ENCODE assay signal across 20 cellular contexts in genomic region chr3:47455806-47456452, GRCh38. TPM values are rescaled to one million over a fixed set of nuclear protein-coding genes. Genes with fewer than 3 reads are reported as not detected.
DNase-seq lines count a peak whose midpoint lies in the region; ATAC-seq, FAIRE-seq and TF ChIP-seq lines count a peak whose summit lies in the region.
"Had no signal": no experiment of that assay in that cellular context is flagged by ENCODE, and none has a peak within 500 bp of the region (broad histone marks: within the 10 kb centered on the region; RNA-seq: fewer than 3 reads in every experiment).

No MANE protein-coding gene starts in this region.

- peaks cover 5 to 31% (median 14%) of the 10 kb centered on the region in 10 experiments; a peak in 19 of 20 replicates for H3K4me1 ChIP-seq in BLaER1 treated with 17β-estradiol and CSF1 and Interleukin-3, amounts not matched to agents 10 nM and 100 nM
- H3K4me1 ChIP-seq in H1 (replicated peaks in 1 of 4; ENCODE audit: control insufficient read depth in 3 of 4, insufficient read depth in 4 of 4, low read length in 3 of 4), result 0 out of 7 replicates have a peak, but pooled peaks cover 0 to 2% (median 0%) of the 10 kb centered on the region in 4 experiments
- peaks cover 2% of the 10 kb centered on the region for H3K4me1 ChIP-seq in mesenchymal stem cell (ENCODE audit: control insufficient read depth, insufficient read depth, low read depth, low read length)

- no peak for FAIRE-seq in H1 (lab: Jason Lieb, UNC)

- H2BK20ac ChIP-seq in H1 (ENCODE audit: low read length), result no peak overlapping the region

- H2BK15ac ChIP-seq in H1 (ENCODE audit: low read length) (no peak overlapping the region), mesenchymal stem cell (ENCODE audit: low read depth, poor library complexity, severe bottlenecking) (no peak overlapping the region)

- H4K8ac ChIP-seq in H1 (ENCODE audit: extremely low read depth, insufficient read depth, low read length) (no peak overlapping the region), mesenchymal stem cell (ENCODE audit: low read length) (peak overlapping the region; percentile 63)

- H3K23me2 ChIP-seq in H1 (ENCODE audit: low read depth, low read length), result no peaks in the 10 kb centered on the region

- TF ChIP-seq CTCF in H1 (IDR thresholded peaks at IDR 0.05; ENCODE audit: control extremely low read depth in 1 of 3, insufficient read depth in 1 of 3, low read depth in 1 of 3, low read length in 3 of 3), result no peak
- TF ChIP-seq CTCF in omental fat pad (IDR thresholded peaks at IDR 0.05), result no peak

- POLR2A ChIA-PET in H1 (lab: Charles Lee; ENCODE audit: partially characterized antibody), result interaction anchor here (1.2 to 2.3 kb wide), 2 partner anchors 11 to 25 kb away, joined by 3 to 6 read pairs; no protein-coding TSS in a partner anchor

- no peak overlapping the region for H4K5ac ChIP-seq in H1 (ENCODE audit: insufficient read length, low read depth, low read length)

- no peak overlapping the region for H3K56ac ChIP-seq in H1 (replicated peaks; ENCODE audit: insufficient read length, low read depth, low read length)

- H2BK12ac ChIP-seq in H1 (ENCODE audit: low read depth, low read length) (no peak overlapping the region), mesenchymal stem cell (ENCODE audit: low read length in 2 of 2) (no peak overlapping the region)

- peaks cover 10 to 49% (median 26%) of the 10 kb centered on the region in 11 experiments for H3K36me3 ChIP-seq in BLaER1 treated with 17β-estradiol and CSF1 and Interleukin-3, amounts not matched to agents 10 nM and 100 nM
- no peaks in the 10 kb centered on the region for H3K36me3 ChIP-seq in H1 (ENCODE audit: control insufficient read depth in 2 of 4, insufficient read depth in 4 of 4, low read length in 3 of 4)
- no peaks in the 10 kb centered on the region for H3K36me3 ChIP-seq in mesenchymal stem cell (ENCODE audit: control insufficient read depth in 1 of 2, insufficient read depth in 2 of 2, low read depth in 1 of 2, low read length in 2 of 2)
- H3K36me3 ChIP-seq: heart right ventricle, tibial artery had no signal

- no peak overlapping the region; a peak in 1 of 22 replicates for H3K9ac ChIP-seq in BLaER1 treated with 17β-estradiol and CSF1 and Interleukin-3, amounts not matched to agents 10 nM and 100 nM
- H3K9ac ChIP-seq in H1 (replicated peaks in 1 of 4; ENCODE audit: extremely low read depth in 1 of 4, low read depth in 3 of 4, low read length in 3 of 4), result no peak overlapping the region
- H3K9ac ChIP-seq in mesenchymal stem cell (ENCODE audit: low read length), result no peak overlapping the region

- H2BK5ac ChIP-seq in H1 (ENCODE audit: low read depth, low read length), result no peak overlapping the region
- no peak overlapping the region for H2BK5ac ChIP-seq in mesenchymal stem cell (ENCODE audit: low read depth, low read length, poor library complexity, severe bottlenecking)

- CTCF ChIA-PET in H1 (lab: Charles Lee; ENCODE audit: partially characterized antibody), result interaction anchor here (0.6 to 1.0 kb wide), 3 partner anchors 14 to 634 kb away, joined by 3 to 5 read pairs (median 3); no protein-coding TSS in a partner anchor

- no peak for TF ChIP-seq POLR2A in H1 (IDR thresholded peaks at IDR 0.05; ENCODE audit: control extremely low read depth in 1 of 2, low read depth in 2 of 2, low read length in 2 of 2)

- 91% methylated on average over 3 of the region's 3 CpGs; no CpG with 5 or more reads in 1 of the 2 experiments for WGBS in H1 (ENCODE audit: extremely low coverage in 1 of 2, insufficient coverage in 1 of 2, insufficient read length in 1 of 2, insufficient replicate concordance in 2 of 2, low coverage in 1 of 2, low lambda C conversion rate in 2 of 2, missing lambda C conversion rate in 1 of 2), 2 experiments
- 74% methylated on average over 3 of the region's 3 CpGs for WGBS in mesenchymal stem cell

- H3K18ac ChIP-seq in H1 (ENCODE audit: extremely low read depth, low read length) (no peak overlapping the region), mesenchymal stem cell (ENCODE audit: low read depth in 1 of 2, low read length in 2 of 2) (peak overlapping the region in 1 of 2 experiments; percentile 48)

- H3K27ac ChIP-seq in BLaER1 treated with 17β-estradiol and CSF1 and Interleukin-3, amounts not matched to agents 10 nM and 100 nM, result no peak overlapping the region
- H3K27ac ChIP-seq in H1 (ENCODE audit: low read depth, low read length), result no peak overlapping the region
- H3K27ac ChIP-seq in mesenchymal stem cell (ENCODE audit: low read length, poor library complexity, severe bottlenecking), result no peak overlapping the region
- H3K27ac ChIP-seq: heart right ventricle, tibial artery had no signal

- peaks cover 6 to 75% of the 10 kb centered on the region in 2 experiments for H3K79me2 ChIP-seq in H1 (ENCODE audit: control insufficient read depth in 1 of 2, insufficient read depth in 2 of 2, low read length in 2 of 2)

- H4K91ac ChIP-seq in H1 (replicated peaks; ENCODE audit: insufficient read length, low read length), result no peak overlapping the region
- H4K91ac ChIP-seq in mesenchymal stem cell (ENCODE audit: low read length), result no peak overlapping the region

- TF ChIP-seq RAD21 in Ishikawa (IDR thresholded peaks at IDR 0.05; ENCODE audit: low read depth), result no peak
- TF ChIP-seq RAD21 in H1 (IDR thresholded peaks at IDR 0.05 in 1 of 2, conservative IDR thresholded peaks at IDR 0.05 in 1 of 2; ENCODE audit: low read depth in 2 of 2, low read length in 2 of 2), result no peak

- H3K79me1 ChIP-seq in H1 (ENCODE audit: low read depth, low read length) (peaks cover 2% of the 10 kb centered on the region; the same call in 1 of the 2 replicates), mesenchymal stem cell (replicated peaks; ENCODE audit: low read length, poor library complexity, severe bottlenecking) (peaks cover 30% of the 10 kb centered on the region)

- H3K4me2 ChIP-seq in BLaER1 treated with 17β-estradiol and CSF1 and Interleukin-3, amounts not matched to agents 10 nM and 100 nM, result peak overlapping the region in 8 of 11 experiments; percentile 42 to 79 (median 60); a peak in 16 of 22 replicates
- H3K4me2 ChIP-seq in H1 (ENCODE audit: insufficient read depth in 1 of 2, low read depth in 2 of 2, low read length in 2 of 2) (no peak overlapping the region), mesenchymal stem cell (ENCODE audit: low read length, poor library complexity, severe bottlenecking) (no peak overlapping the region)

- TF ChIP-seq EP300 in Ishikawa (IDR thresholded peaks at IDR 0.05; ENCODE audit: borderline replicate concordance), result no peak
- TF ChIP-seq EP300 in H1 (IDR thresholded peaks at IDR 0.05; ENCODE audit: borderline replicate concordance in 1 of 2, low read depth in 2 of 2, low read length in 2 of 2), result no peak

- peaks cover 23 to 34% (median 24%) of the 10 kb centered on the region in 11 experiments for H3K9me3 ChIP-seq in BLaER1 treated with 17β-estradiol and CSF1 and Interleukin-3, amounts not matched to agents 10 nM and 100 nM (replicated peaks in 1 of 11)
- no peaks in the 10 kb centered on the region for H3K9me3 ChIP-seq in H1 (ENCODE audit: insufficient read depth in 2 of 2, low read depth in 1 of 2, low read length in 1 of 2)
- no peaks in the 10 kb centered on the region for H3K9me3 ChIP-seq in mesenchymal stem cell (ENCODE audit: control insufficient read depth, low read length)
- H3K9me3 ChIP-seq: tibial artery had no signal

- H3K23ac ChIP-seq in H1 (ENCODE audit: insufficient read length), result no peak overlapping the region
- no peak overlapping the region for H3K23ac ChIP-seq in mesenchymal stem cell (ENCODE audit: low read length in 2 of 2)

- H3K14ac ChIP-seq in H1 (ENCODE audit: insufficient read length) (no peak overlapping the region), mesenchymal stem cell (ENCODE audit: low read length in 2 of 2) (no peak overlapping the region)

- no peak overlapping the region for H3K4me3 ChIP-seq in BLaER1 treated with 17β-estradiol and CSF1 and Interleukin-3, amounts not matched to agents 10 nM and 100 nM
- no peak overlapping the region for H3K4me3 ChIP-seq in H1 (ENCODE audit: extremely low read depth in 1 of 4, insufficient read depth in 2 of 4, low read depth in 3 of 4, low read length in 4 of 4)
- H3K4me3 ChIP-seq in mesenchymal stem cell (ENCODE audit: insufficient read depth in 1 of 2, low read depth in 1 of 2, low read length in 2 of 2), result no peak overlapping the region
- H3K4me3 ChIP-seq: heart right ventricle, tibial artery had no signal

- DNase-seq in H1 (ENCODE audit: low read depth in 1 of 2, low spot score in 2 of 2), result no peak
- peak; percentile 70 for DNase-seq in mesenchymal stem cell
- no peak for DNase-seq in DMS153 treated with DMSO at 0.1 percent for 48 hours (lab: John Stamatoyannopoulos, UW; ENCODE audit: unreplicated experiment)
- no peak for DNase-seq in activated CD4-positive, CD25-positive, alpha-beta regulatory T cell (lab: John Stamatoyannopoulos, UW)
- no peak for DNase-seq in NCI-H2081 treated with DMSO at 0.1 percent for 48 hours (lab: John Stamatoyannopoulos, UW)
- no peak for DNase-seq in omental fat pad (ENCODE audit: low spot score)
- DNase-seq: activated CD4-positive, alpha-beta T cell treated with anti-CD3 and anti-CD28 coated beads, Interleukin-2, amount 10 ng/mL, durations not matched to agents 24 days and 14 days; activated gamma-delta T cell; amniotic stem cell; central memory CD4-positive, alpha-beta T cell; heart right ventricle; immature natural killer cell; NCI-H1694; NCI-H345; right cardiac atrium; stimulated activated naive B cell treated with anti-CD40 and anti-IgM and Interleukin-4, amounts not matched to agents 10 μg/mL and 1 μg/mL and 100 μg/mL, for 72 hours; tibial artery had no signal

- peaks cover 5 to 89% (median 56%) of the 10 kb centered on the region in 11 experiments; a peak in 18 of 22 replicates for H4K20me1 ChIP-seq in BLaER1 treated with 17β-estradiol and CSF1 and Interleukin-3, amounts not matched to agents 10 nM and 100 nM
- H4K20me1 ChIP-seq in H1 (replicated peaks in 1 of 2; ENCODE audit: control insufficient read depth in 1 of 2, insufficient read depth in 2 of 2, low read length in 2 of 2), result peaks cover 0 to 7% of the 10 kb centered on the region in 2 experiments

- H3K4ac ChIP-seq in H1 (replicated peaks; ENCODE audit: insufficient read length, low read depth, low read length) (no peak overlapping the region), mesenchymal stem cell (ENCODE audit: low read depth in 1 of 2, low read length in 2 of 2) (no peak overlapping the region)

- H3K27me3 ChIP-seq in BLaER1 treated with 17β-estradiol and CSF1 and Interleukin-3, amounts not matched to agents 10 nM and 100 nM, result no peaks in the 10 kb centered on the region
- no peaks in the 10 kb centered on the region for H3K27me3 ChIP-seq in H1 (replicated peaks in 1 of 4; ENCODE audit: control insufficient read depth in 3 of 4, extremely low read depth in 1 of 4, insufficient read depth in 3 of 4, low read length in 3 of 4)
- no peaks in the 10 kb centered on the region for H3K27me3 ChIP-seq in mesenchymal stem cell (ENCODE audit: control insufficient read depth in 1 of 2, insufficient read depth in 1 of 2, low read length in 2 of 2)
- H3K27me3 ChIP-seq: heart right ventricle, tibial artery had no signal

- H2BK120ac ChIP-seq in H1 (replicated peaks; ENCODE audit: low read depth, low read length) (no peak overlapping the region), mesenchymal stem cell (ENCODE audit: low read depth, low read length) (no peak overlapping the region)

- no peak for ATAC-seq in omental fat pad (ENCODE audit: low FRiP score)
- ATAC-seq: esophagus mucosa; heart right ventricle; right cardiac atrium; stimulated activated naive B cell treated with anti-CD40 and anti-IgM and Interleukin-4, amounts not matched to agents 10 μg/mL and 1 μg/mL and 100 μg/mL, for 72 hours had no signal

- H2AK5ac ChIP-seq in H1 (ENCODE audit: low read depth, low read length), result no peak overlapping the region
- H2AK5ac ChIP-seq in mesenchymal stem cell (ENCODE audit: low read length, severe bottlenecking), result no peak overlapping the region

- H2AFZ ChIP-seq in H1 (ENCODE audit: low read length), result no peak overlapping the region
- H2AFZ ChIP-seq in mesenchymal stem cell (ENCODE audit: low read depth, low read length), result no peak overlapping the region

RNA-seq across cellular contexts. Expression of gene SCAP, which starts 19.8 kb away (rescaled TPM):
- total RNA-seq in H1 (2021; fragmentation: NEBNext Ultra II Directional; extraction: Animal tissue kit (Norgen Biotek cat#: 25700)), result 110 and 114 TPM in 2 replicates
- 74.0 and 103 TPM in 2 replicates for polyA plus RNA-seq in H1 (2011; rRNA removed)
- polyA plus RNA-seq in H1 (2011; cell fraction: cytosol; rRNA removed), result 54.6 TPM
- 199 TPM for polyA plus RNA-seq in H1 (2011; cell fraction: nucleus; rRNA removed)
- polyA plus RNA-seq in H1 (2012, experiment 1 of 2), result 90.9 to 110 TPM (median 102 TPM) in 4 replicates
- polyA plus RNA-seq in H1 (2012, experiment 2 of 2), result 93.2 TPM
- 90.5 TPM for polyA plus RNA-seq in H1 (2013, experiment 1 of 2)
- polyA plus RNA-seq in H1 (2013, experiment 2 of 2), result 93.1 TPM
- polyA minus RNA-seq in H1 (2011; rRNA and poly(A)+ RNA removed), result 153 and 157 TPM in 2 replicates
- 108 TPM for polyA minus RNA-seq in H1 (2011; cell fraction: cytosol; rRNA and poly(A)+ RNA removed)
- polyA minus RNA-seq in H1 (2011; cell fraction: nucleus; rRNA and poly(A)+ RNA removed), result 97.7 TPM
- polyA plus RNA-seq in mesenchymal stem cell (2013, experiment 1 of 2), result 37.9 TPM
- 37.2 TPM for polyA plus RNA-seq in mesenchymal stem cell (2013, experiment 2 of 2)
- total RNA-seq in omental fat pad, result 10 to 100 TPM; 57.7 to 83.2 (median 78.7) TPM

RNA-seq across cellular contexts. Expression of gene ELP6, which starts 57.6 kb away (rescaled TPM):
- total RNA-seq in H1 (2021; fragmentation: NEBNext Ultra II Directional; extraction: Animal tissue kit (Norgen Biotek cat#: 25700)), result 49.6 and 51.1 TPM in 2 replicates
- polyA plus RNA-seq in H1 (2011; rRNA removed), result 78.5 and 78.7 TPM in 2 replicates
- polyA plus RNA-seq in H1 (2011; cell fraction: cytosol; rRNA removed), result 108 TPM
- polyA plus RNA-seq in H1 (2011; cell fraction: nucleus; rRNA removed), result 65.9 TPM
- polyA plus RNA-seq in H1 (2012, experiment 1 of 2), result 45.7 to 73.3 TPM (median 64.5 TPM) in 4 replicates
- polyA plus RNA-seq in H1 (2012, experiment 2 of 2), result 58.5 TPM
- 33.6 TPM for polyA plus RNA-seq in H1 (2013, experiment 1 of 2)
- 35.0 TPM for polyA plus RNA-seq in H1 (2013, experiment 2 of 2)
- 78.1 and 89.9 TPM in 2 replicates for polyA minus RNA-seq in H1 (2011; rRNA and poly(A)+ RNA removed)
- 33.2 TPM for polyA minus RNA-seq in H1 (2011; cell fraction: cytosol; rRNA and poly(A)+ RNA removed)
- polyA minus RNA-seq in H1 (2011; cell fraction: nucleus; rRNA and poly(A)+ RNA removed), result 71.8 TPM
- polyA plus RNA-seq in mesenchymal stem cell (2013, experiment 1 of 2), result 17.9 TPM
- 19.1 TPM for polyA plus RNA-seq in mesenchymal stem cell (2013, experiment 2 of 2)
- total RNA-seq in omental fat pad, result 10 to 100 TPM; 14.8 to 31.2 (median 23.8) TPM

Comparison
In these comparisons a context has a peak if more than half of its experiments do, and no peak if none do; other contexts are left out.
1. H3K4me2 ChIP-seq: peak in BLaER1 treated with 17β-estradiol and CSF1 and Interleukin-3, amounts not matched to agents 10 nM and 100 nM (8 of 11); none in H1 (0 of 2) and mesenchymal stem cell (single experiment).